In the genomic region with DNA sequence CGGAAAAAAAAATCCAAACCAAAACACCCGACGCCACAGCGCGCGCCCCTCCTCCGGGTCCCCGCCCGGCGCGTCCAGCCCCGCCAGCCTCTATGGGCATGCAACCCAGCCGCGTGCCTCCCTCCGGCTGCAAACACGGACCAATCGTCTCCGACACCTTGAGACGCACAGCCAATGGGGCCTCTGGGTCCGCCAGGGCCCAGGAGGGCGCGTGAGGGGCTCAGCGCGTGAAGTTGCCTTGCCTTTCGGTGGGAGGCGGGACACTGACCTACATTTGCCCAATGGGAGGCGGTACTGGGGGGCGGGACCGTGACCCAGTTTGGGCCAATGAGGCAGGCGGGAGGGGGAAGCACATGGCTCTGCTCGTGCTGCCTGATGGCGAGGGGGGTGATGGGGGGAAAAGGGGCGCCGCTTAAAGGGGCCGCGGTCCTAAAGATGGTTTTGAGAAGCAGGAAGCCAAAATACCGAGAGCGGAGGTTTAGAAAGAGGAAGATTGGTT, we compare ENCODE assay signal across 1 cellular context.
TF ChIP-seq lines count a peak whose summit lies in the region.

No MANE protein-coding gene starts in this region.

TF ChIP-seq in HepG2, 621 proteins besides CTCF, POLR2A, EP300 and RAD21 (continued from another document and continues in another):
- TF ChIP-seq, protein P1, sequence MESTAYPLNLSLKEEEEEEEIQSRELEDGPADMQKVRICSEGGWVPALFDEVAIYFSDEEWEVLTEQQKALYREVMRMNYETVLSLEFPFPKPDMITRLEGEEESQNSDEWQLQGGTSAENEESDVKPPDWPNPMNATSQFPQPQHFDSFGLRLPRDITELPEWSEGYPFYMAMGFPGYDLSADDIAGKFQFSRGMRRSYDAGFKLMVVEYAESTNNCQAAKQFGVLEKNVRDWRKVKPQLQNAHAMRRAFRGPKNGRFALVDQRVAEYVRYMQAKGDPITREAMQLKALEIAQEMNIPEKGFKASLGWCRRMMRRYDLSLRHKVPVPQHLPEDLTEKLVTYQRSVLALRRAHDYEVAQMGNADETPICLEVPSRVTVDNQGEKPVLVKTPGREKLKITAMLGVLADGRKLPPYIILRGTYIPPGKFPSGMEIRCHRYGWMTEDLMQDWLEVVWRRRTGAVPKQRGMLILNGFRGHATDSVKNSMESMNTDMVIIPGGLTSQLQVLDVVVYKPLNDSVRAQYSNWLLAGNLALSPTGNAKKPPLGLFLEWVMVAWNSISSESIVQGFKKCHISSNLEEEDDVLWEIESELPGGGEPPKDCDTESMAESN (CRISPR knock-in tag; conservative IDR thresholded peaks at IDR 0.05) = 0 out of 2 replicates have a peak, but pooled peaks have one; percentile 28
- TF ChIP-seq, protein P2, sequence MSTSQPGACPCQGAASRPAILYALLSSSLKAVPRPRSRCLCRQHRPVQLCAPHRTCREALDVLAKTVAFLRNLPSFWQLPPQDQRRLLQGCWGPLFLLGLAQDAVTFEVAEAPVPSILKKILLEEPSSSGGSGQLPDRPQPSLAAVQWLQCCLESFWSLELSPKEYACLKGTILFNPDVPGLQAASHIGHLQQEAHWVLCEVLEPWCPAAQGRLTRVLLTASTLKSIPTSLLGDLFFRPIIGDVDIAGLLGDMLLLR (CRISPR knock-in tag; IDR thresholded peaks at IDR 0.05) = peak; percentile 85; the same call in 1 of the 2 replicates
- TF ChIP-seq KLF6 (CRISPR knock-in tag; IDR thresholded peaks at IDR 0.05) (0 out of 2 replicates have a peak, but pooled peaks have one; percentile 31), PRPF4 (IDR thresholded peaks at IDR 0.05; ENCODE audit: low read depth, low read length, poor library complexity, severe bottlenecking) (no peak), POGZ (CRISPR knock-in tag; IDR thresholded peaks at IDR 0.05) (peak; percentile 59), ZNF670 (CRISPR knock-in tag; IDR thresholded peaks at IDR 0.05; ENCODE audit: borderline replicate concordance) (no peak; the same call in 1 of the 2 replicates), ZSCAN29 (CRISPR knock-in tag; conservative IDR thresholded peaks at IDR 0.05) (no peak; the same call in 1 of the 2 replicates), MBD4 (IDR thresholded peaks at IDR 0.05; ENCODE audit: borderline replicate concordance, low read length) (no peak), CBX2 (IDR thresholded peaks at IDR 0.05; ENCODE audit: low read depth, low read length) (no peak), CBX2 (CRISPR knock-in tag; IDR thresholded peaks at IDR 0.05; ENCODE audit: low read depth) (no peak; the same call in 1 of the 2 replicates), SOX6 (IDR thresholded peaks at IDR 0.05) (no peak), SOX6 (CRISPR knock-in tag; IDR thresholded peaks at IDR 0.05) (peak; percentile 39; the same call in 1 of the 2 replicates), GPN1 (CRISPR knock-in tag; IDR thresholded peaks at IDR 0.05; ENCODE audit: borderline replicate concordance) (no peak), KLF16 (CRISPR knock-in tag; IDR thresholded peaks at IDR 0.05) (peak; percentile 63 to 89; a peak in 3 of 4 replicates), NAIF1 (CRISPR knock-in tag; IDR thresholded peaks at IDR 0.05; ENCODE audit: borderline replicate concordance) (peak; percentile 54; the same call in 1 of the 2 replicates), ZNF253 (CRISPR knock-in tag; IDR thresholded peaks at IDR 0.05; ENCODE audit: borderline replicate concordance) (no peak), REL (CRISPR knock-in tag; conservative IDR thresholded peaks at IDR 0.05) (peak; percentile 94), BCL6 (CRISPR knock-in tag; IDR thresholded peaks at IDR 0.05) (peak; percentile 70), NFKB2 (CRISPR knock-in tag; IDR thresholded peaks at IDR 0.05; ENCODE audit: borderline replicate concordance) (no peak; the same call in 1 of the 2 replicates), SRSF4 (IDR thresholded peaks at IDR 0.05; ENCODE audit: low read depth, low read length, poor library complexity, severe bottlenecking) (no peak), ETV6 (CRISPR knock-in tag; conservative IDR thresholded peaks at IDR 0.05) (no peak), NFYC (CRISPR knock-in tag; IDR thresholded peaks at IDR 0.05) (peak; percentile 92), ZNF839 (CRISPR knock-in tag; IDR thresholded peaks at IDR 0.05; ENCODE audit: borderline replicate concordance) (peak; percentile 85; the same call in 1 of the 2 replicates), RFX5 (IDR thresholded peaks at IDR 0.05; ENCODE audit: low read depth, low read length) (no peak; the same call in 1 of the 2 replicates), TAF15 (IDR thresholded peaks at IDR 0.05; ENCODE audit: low read depth, low read length, poor library complexity, severe bottlenecking) (peak; percentile 58)
- TF ChIP-seq, protein P3, sequence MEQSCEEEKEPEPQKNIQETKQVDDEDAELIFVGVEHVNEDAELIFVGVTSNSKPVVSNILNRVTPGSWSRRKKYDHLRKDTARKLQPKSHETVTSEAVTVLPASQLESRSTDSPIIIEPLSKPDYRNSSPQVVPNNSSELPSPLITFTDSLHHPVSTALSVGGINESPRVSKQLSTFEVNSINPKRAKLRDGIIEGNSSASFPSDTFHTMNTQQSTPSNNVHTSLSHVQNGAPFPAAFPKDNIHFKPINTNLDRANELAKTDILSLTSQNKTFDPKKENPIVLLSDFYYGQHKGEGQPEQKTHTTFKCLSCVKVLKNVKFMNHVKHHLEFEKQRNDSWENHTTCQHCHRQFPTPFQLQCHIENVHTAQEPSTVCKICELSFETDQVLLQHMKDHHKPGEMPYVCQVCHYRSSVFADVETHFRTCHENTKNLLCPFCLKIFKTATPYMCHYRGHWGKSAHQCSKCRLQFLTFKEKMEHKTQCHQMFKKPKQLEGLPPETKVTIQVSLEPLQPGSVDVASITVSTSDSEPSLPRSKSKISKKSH (CRISPR knock-in tag; IDR thresholded peaks at IDR 0.05; ENCODE audit: borderline replicate concordance) = peak; percentile 61; the same call in 1 of the 2 replicates
- TF ChIP-seq, protein P4, sequence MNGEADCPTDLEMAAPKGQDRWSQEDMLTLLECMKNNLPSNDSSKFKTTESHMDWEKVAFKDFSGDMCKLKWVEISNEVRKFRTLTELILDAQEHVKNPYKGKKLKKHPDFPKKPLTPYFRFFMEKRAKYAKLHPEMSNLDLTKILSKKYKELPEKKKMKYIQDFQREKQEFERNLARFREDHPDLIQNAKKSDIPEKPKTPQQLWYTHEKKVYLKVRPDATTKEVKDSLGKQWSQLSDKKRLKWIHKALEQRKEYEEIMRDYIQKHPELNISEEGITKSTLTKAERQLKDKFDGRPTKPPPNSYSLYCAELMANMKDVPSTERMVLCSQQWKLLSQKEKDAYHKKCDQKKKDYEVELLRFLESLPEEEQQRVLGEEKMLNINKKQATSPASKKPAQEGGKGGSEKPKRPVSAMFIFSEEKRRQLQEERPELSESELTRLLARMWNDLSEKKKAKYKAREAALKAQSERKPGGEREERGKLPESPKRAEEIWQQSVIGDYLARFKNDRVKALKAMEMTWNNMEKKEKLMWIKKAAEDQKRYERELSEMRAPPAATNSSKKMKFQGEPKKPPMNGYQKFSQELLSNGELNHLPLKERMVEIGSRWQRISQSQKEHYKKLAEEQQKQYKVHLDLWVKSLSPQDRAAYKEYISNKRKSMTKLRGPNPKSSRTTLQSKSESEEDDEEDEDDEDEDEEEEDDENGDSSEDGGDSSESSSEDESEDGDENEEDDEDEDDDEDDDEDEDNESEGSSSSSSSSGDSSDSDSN (CRISPR knock-in tag; IDR thresholded peaks at IDR 0.05) = no peak
- TF ChIP-seq, protein P5, sequence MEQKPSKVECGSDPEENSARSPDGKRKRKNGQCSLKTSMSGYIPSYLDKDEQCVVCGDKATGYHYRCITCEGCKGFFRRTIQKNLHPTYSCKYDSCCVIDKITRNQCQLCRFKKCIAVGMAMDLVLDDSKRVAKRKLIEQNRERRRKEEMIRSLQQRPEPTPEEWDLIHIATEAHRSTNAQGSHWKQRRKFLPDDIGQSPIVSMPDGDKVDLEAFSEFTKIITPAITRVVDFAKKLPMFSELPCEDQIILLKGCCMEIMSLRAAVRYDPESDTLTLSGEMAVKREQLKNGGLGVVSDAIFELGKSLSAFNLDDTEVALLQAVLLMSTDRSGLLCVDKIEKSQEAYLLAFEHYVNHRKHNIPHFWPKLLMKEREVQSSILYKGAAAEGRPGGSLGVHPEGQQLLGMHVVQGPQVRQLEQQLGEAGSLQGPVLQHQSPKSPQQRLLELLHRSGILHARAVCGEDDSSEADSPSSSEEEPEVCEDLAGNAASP (CRISPR knock-in tag; IDR thresholded peaks at IDR 0.05; ENCODE audit: borderline replicate concordance) = peak; percentile 58; the same call in 1 of the 2 replicates
- TF ChIP-seq, protein P6, sequence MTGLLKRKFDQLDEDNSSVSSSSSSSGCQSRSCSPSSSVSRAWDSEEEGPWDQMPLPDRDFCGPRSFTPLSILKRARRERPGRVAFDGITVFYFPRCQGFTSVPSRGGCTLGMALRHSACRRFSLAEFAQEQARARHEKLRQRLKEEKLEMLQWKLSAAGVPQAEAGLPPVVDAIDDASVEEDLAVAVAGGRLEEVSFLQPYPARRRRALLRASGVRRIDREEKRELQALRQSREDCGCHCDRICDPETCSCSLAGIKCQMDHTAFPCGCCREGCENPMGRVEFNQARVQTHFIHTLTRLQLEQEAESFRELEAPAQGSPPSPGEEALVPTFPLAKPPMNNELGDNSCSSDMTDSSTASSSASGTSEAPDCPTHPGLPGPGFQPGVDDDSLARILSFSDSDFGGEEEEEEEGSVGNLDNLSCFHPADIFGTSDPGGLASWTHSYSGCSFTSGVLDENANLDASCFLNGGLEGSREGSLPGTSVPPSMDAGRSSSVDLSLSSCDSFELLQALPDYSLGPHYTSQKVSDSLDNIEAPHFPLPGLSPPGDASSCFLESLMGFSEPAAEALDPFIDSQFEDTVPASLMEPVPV (CRISPR knock-in tag; IDR thresholded peaks at IDR 0.05) = peak; percentile 82; the same call in 1 of the 2 replicates
- TF ChIP-seq, protein P7, sequence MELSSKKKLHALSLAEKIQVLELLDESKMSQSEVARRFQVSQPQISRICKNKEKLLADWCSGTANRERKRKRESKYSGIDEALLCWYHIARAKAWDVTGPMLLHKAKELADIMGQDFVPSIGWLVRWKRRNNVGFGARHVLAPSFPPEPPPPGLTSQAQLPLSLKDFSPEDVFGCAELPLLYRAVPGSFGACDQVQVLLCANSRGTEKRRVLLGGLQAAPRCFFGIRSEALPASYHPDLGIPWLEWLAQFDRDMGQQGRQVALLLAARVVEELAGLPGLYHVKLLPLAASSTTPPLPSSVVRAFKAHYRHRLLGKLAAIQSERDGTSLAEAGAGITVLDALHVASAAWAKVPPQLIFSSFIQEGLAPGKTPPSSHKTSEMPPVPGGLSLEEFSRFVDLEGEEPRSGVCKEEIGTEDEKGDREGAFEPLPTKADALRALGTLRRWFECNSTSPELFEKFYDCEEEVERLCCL (CRISPR knock-in tag; IDR thresholded peaks at IDR 0.05; ENCODE audit: borderline replicate concordance) = no peak
- TF ChIP-seq, protein P8, sequence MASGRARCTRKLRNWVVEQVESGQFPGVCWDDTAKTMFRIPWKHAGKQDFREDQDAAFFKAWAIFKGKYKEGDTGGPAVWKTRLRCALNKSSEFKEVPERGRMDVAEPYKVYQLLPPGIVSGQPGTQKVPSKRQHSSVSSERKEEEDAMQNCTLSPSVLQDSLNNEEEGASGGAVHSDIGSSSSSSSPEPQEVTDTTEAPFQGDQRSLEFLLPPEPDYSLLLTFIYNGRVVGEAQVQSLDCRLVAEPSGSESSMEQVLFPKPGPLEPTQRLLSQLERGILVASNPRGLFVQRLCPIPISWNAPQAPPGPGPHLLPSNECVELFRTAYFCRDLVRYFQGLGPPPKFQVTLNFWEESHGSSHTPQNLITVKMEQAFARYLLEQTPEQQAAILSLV (CRISPR knock-in tag; IDR thresholded peaks at IDR 0.05; ENCODE audit: borderline replicate concordance) = no peak
- TF ChIP-seq, protein P9, sequence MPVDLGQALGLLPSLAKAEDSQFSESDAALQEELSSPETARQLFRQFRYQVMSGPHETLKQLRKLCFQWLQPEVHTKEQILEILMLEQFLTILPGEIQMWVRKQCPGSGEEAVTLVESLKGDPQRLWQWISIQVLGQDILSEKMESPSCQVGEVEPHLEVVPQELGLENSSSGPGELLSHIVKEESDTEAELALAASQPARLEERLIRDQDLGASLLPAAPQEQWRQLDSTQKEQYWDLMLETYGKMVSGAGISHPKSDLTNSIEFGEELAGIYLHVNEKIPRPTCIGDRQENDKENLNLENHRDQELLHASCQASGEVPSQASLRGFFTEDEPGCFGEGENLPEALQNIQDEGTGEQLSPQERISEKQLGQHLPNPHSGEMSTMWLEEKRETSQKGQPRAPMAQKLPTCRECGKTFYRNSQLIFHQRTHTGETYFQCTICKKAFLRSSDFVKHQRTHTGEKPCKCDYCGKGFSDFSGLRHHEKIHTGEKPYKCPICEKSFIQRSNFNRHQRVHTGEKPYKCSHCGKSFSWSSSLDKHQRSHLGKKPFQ (CRISPR knock-in tag; IDR thresholded peaks at IDR 0.05; ENCODE audit: insufficient replicate concordance) = peak; percentile 43
- TF ChIP-seq, protein P10, sequence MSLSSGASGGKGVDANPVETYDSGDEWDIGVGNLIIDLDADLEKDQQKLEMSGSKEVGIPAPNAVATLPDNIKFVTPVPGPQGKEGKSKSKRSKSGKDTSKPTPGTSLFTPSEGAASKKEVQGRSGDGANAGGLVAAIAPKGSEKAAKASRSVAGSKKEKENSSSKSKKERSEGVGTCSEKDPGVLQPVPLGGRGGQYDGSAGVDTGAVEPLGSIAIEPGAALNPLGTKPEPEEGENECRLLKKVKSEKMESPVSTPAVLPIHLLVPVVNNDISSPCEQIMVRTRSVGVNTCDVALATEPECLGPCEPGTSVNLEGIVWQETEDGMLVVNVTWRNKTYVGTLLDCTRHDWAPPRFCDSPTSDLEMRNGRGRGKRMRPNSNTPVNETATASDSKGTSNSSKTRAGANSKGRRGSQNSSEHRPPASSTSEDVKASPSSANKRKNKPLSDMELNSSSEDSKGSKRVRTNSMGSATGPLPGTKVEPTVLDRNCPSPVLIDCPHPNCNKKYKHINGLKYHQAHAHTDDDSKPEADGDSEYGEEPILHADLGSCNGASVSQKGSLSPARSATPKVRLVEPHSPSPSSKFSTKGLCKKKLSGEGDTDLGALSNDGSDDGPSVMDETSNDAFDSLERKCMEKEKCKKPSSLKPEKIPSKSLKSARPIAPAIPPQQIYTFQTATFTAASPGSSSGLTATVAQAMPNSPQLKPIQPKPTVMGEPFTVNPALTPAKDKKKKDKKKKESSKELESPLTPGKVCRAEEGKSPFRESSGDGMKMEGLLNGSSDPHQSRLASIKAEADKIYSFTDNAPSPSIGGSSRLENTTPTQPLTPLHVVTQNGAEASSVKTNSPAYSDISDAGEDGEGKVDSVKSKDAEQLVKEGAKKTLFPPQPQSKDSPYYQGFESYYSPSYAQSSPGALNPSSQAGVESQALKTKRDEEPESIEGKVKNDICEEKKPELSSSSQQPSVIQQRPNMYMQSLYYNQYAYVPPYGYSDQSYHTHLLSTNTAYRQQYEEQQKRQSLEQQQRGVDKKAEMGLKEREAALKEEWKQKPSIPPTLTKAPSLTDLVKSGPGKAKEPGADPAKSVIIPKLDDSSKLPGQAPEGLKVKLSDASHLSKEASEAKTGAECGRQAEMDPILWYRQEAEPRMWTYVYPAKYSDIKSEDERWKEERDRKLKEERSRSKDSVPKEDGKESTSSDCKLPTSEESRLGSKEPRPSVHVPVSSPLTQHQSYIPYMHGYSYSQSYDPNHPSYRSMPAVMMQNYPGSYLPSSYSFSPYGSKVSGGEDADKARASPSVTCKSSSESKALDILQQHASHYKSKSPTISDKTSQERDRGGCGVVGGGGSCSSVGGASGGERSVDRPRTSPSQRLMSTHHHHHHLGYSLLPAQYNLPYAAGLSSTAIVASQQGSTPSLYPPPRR (CRISPR knock-in tag; IDR thresholded peaks at IDR 0.05; ENCODE audit: borderline replicate concordance) = peak; percentile 8; the same call in 1 of the 2 replicates
